ENCODE assay signal across 8 cellular contexts in the genomic region with DNA sequence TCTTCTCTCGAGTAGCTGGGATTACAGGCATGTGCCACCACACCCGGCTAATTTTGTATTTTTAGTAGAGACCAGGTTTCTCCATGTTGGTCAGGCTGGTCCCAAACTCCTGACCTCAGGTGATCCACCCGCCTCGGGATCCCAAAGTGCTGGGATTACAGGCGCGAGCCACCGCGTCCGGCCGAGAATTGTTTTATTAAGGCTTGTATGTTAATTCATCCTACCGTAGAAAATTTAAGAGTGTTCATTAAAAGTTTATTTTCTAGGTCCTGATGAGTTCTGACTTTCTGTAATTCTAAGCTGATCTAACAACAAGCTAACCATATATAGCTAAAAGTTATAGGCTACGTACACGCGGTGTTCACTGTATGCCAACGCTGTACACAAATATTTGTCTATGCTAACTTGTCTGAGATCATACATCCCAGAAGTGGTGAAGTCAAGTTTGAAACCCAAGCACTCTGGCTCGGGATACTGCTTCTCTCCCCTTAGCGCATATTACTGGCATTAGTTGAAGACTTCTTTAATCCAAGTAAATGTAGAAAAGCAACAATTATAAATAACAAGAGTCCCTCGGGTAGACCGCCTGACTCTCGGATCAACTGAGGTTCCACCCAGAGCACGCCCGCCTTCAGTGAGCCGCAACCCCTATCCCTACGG. TPM values are rescaled to one million over a fixed set of nuclear protein-coding genes. Genes with fewer than 3 reads are reported as not detected.
DNase-seq lines count a peak whose midpoint lies in the region; ATAC-seq and TF ChIP-seq lines count a peak whose summit lies in the region.

No MANE protein-coding gene starts in this region.

- H3K36me3 ChIP-seq in spleen: peaks cover 0 to 23% (median 2%) of the 10 kb centered on the region in 6 donors

- peak overlapping the region; percentile 91 for H3K27ac Mint-ChIP-seq in activated CD4-positive, alpha-beta T cell treated with anti-CD3 and anti-CD28 coated beads, Interleukin-2, amount 10 ng/mL, durations not matched to agents 24 days and 14 days

- WGBS in spleen, 5 donors: 8 to 31% (median 21%) methylated on average over 24 of the region's 24 CpGs

- peak; percentile 48 for ATAC-seq in HG02840 (IDR thresholded peaks at IDR 0.05; ENCODE audit: low FRiP score, unreplicated experiment)

- H3K27me3 ChIP-seq in spleen (replicated peaks in 1 of 7): no peaks in the 10 kb centered on the region

- peaks cover 21% of the 10 kb centered on the region for H3K36me3 Mint-ChIP-seq in activated CD4-positive, alpha-beta T cell treated with anti-CD3 and anti-CD28 coated beads, Interleukin-2, amount 10 ng/mL, durations not matched to agents 24 days and 14 days (ENCODE audit: low read depth)

- H3K9me3 ChIP-seq in iPS-18c (ENCODE audit: control insufficient read depth, insufficient read depth, low read length): no peaks in the 10 kb centered on the region
- no peaks in the 10 kb centered on the region for H3K9me3 ChIP-seq in spleen

- intact Hi-C loops in activated CD4-positive, alpha-beta T cell treated with anti-CD3 and anti-CD28 coated beads, Interleukin-2, amount 10 ng/mL, durations not matched to agents 24 days and 14 days (cut with micrococcal nuclease): loop anchor here (1.0 to 5.0 kb wide), 7 partner anchors 112 to 878 kb away; partner anchors contain the start of genes BMAL2, FGFR1OP2, PPFIBP1 and TM7SF3
- intact Hi-C loops in spleen (cut with DNase I; ENCODE audit: low total_unique reads): no loop called here

- H3K9me3 Mint-ChIP-seq in activated CD4-positive, alpha-beta T cell treated with anti-CD3 and anti-CD28 coated beads, Interleukin-2, amount 10 ng/mL, durations not matched to agents 24 days and 14 days: no peaks in the 10 kb centered on the region

- no peak for TF ChIP-seq POLR2A in spleen (IDR thresholded peaks at IDR 0.05)

- H3K4me3 ChIP-seq in astrocyte of the cerebellum (ENCODE audit: low read depth, low read length) (peak overlapping the region; percentile 99), iPS-18c (ENCODE audit: insufficient read depth, low read depth, low read length) (peak overlapping the region; percentile 82), spleen (peak overlapping the region; percentile 93 to 100 (median 99))

- H3K27me3 Mint-ChIP-seq in activated CD4-positive, alpha-beta T cell treated with anti-CD3 and anti-CD28 coated beads, Interleukin-2, amount 10 ng/mL, durations not matched to agents 24 days and 14 days: peaks cover 9% of the 10 kb centered on the region

- H3K4me1 ChIP-seq in spleen: peaks cover 8 to 45% (median 26%) of the 10 kb centered on the region in 6 donors

- TF ChIP-seq CTCF in astrocyte of the cerebellum (IDR thresholded peaks at IDR 0.05; ENCODE audit: low read depth, low read length, missing control alignments) (no peak), spleen (IDR thresholded peaks at IDR 0.05 in 8 of 11, conservative IDR thresholded peaks at IDR 0.05 in 3 of 11) (no peak)

- H3K4me1 Mint-ChIP-seq in activated CD4-positive, alpha-beta T cell treated with anti-CD3 and anti-CD28 coated beads, Interleukin-2, amount 10 ng/mL, durations not matched to agents 24 days and 14 days: peaks cover 31% of the 10 kb centered on the region

- in situ Hi-C loops in astrocyte of the cerebellum (cut with HindIII; ENCODE audit: low sequenced_read_pairs) (no loop called here), G401 (cut with HindIII; ENCODE audit: low sequenced_read_pairs) (no loop called here)

- H3K27ac ChIP-seq in spleen: peak overlapping the region; percentile 68 to 87 (median 80)

- H3K4me3 Mint-ChIP-seq in activated CD4-positive, alpha-beta T cell treated with anti-CD3 and anti-CD28 coated beads, Interleukin-2, amount 10 ng/mL, durations not matched to agents 24 days and 14 days: peak overlapping the region; percentile 95

- peak; percentile 56 for DNase-seq in activated CD4-positive, alpha-beta T cell treated with anti-CD3 and anti-CD28 coated beads, Interleukin-2, amount 10 ng/mL, durations not matched to agents 24 days and 14 days
- DNase-seq in activated CD4-positive, alpha-beta T cell treated with anti-CD3 and anti-CD28 coated beads, Interleukin-2, amount 50 U/mL, for 4 hours: no peak
- DNase-seq in NCI-H2029 (lab: John Stamatoyannopoulos, UW) (peak; percentile 26), astrocyte of the cerebellum (ENCODE audit: low read depth) (no peak), spleen (no peak), G401 (ENCODE audit: low spot score) (no peak)

RNA-seq across cellular contexts. Expression of gene MRPS35, which starts 0.6 kb away (rescaled TPM):
- total RNA-seq in activated CD4-positive, alpha-beta T cell treated with anti-CD3 and anti-CD28 coated beads, Interleukin-2, amount 10 ng/mL, durations not matched to agents 24 days and 14 days: 57.7 and 58.1 TPM in 2 replicates
- total RNA-seq in spleen: 10 to 100 TPM; 23.9 to 40.8 (median 28.8) TPM
- polyA plus RNA-seq in spleen: 10 to 100 TPM; 20.5 to 33.1 (median 28.3) TPM
- 61.4 and 72.5 TPM in 2 replicates for total RNA-seq in G401 (2014; rRNA removed; shearing (Covaris generic))

RNA-seq across cellular contexts. Expression of gene REP15, which starts 13.8 kb away (rescaled TPM):
- total RNA-seq in activated CD4-positive, alpha-beta T cell treated with anti-CD3 and anti-CD28 coated beads, Interleukin-2, amount 10 ng/mL, durations not matched to agents 24 days and 14 days: 0.69 and 0.77 TPM in 2 replicates
- 1 to 10 TPM; 1.4 to 5.4 (median 4.2) TPM for total RNA-seq in spleen
- polyA plus RNA-seq in spleen: 1 to 10 TPM in 2 of 3 donors, under 1 TPM in 1; 0.89 to 1.8 (median 1.1) TPM
- total RNA-seq in G401 (2014; rRNA removed; shearing (Covaris generic)): 0.54 TPM in 1 of 2 replicates, not detected in the other

Comparison
In these comparisons a context has a peak if more than half of its experiments do, and no peak if none do; other contexts are left out.
1. DNase-seq: peak in activated CD4-positive, alpha-beta T cell treated with anti-CD3 and anti-CD28 coated beads, Interleukin-2, amount 10 ng/mL, durations not matched to agents 24 days and 14 days (single experiment) and NCI-H2029 (single experiment); none in activated CD4-positive, alpha-beta T cell treated with anti-CD3 and anti-CD28 coated beads, Interleukin-2, amount 50 U/mL, for 4 hours (0 of 2), astrocyte of the cerebellum (single experiment), spleen (single experiment) and G401 (single experiment).
2. Peak in every context shown above with its lines, with median percentiles within 50 percentile points of each other: H3K4me3 ChIP-seq.